8 cellular contexts compared by ENCODE assay signal in the genomic region with DNA sequence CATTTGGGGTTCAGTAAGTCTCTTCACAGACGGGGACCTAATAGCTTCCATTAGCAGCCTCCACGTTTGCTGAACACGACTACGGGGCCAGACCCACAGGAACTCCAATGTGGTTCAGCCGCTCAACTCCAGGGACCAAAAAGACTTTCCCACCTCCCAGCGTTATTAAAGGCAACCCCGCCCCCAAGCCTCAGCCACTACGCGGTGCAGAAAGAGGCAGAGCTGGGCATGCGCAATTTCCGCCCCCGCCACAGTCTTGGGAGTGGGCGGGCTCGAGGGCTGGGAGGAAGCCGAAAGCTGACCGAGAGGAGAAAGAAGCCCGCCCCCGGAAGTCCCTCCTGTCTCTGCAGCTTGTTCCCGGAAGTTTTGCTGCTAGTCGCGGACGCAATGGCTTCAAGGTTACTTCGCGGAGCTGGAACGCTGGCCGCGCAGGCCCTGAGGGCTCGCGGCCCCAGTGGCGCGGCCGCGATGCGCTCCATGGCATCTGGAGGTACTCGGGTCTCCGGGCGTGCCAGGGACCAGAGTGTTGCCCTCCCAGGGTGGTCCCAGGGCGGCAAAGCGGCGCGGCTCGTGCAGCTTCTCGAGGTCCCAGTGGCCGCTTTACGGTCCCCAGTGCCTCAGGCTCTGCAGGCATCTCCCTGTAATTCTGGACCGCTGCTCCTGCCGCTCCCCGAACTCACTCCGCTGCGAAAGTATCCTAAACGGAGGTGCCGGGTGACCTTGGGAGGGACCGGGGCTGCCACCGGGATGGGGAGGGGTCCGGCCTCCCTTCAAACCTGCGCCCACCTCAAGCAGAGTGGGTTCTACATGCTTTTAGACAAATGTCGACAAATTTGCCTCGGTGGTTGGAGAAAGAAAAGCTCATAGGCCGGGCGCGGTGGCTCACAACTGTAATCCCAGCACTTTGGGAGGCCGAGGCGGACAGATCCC. TPM values are rescaled to one million over a fixed set of nuclear protein-coding genes. Genes with fewer than 3 reads are reported as not detected.
DNase-seq lines count a peak whose midpoint lies in the region; TF ChIP-seq lines count a peak whose summit lies in the region.

A gene with protein sequence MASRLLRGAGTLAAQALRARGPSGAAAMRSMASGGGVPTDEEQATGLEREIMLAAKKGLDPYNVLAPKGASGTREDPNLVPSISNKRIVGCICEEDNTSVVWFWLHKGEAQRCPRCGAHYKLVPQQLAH (plus strand): TSS at position 363 of the 930 bp plus-strand sequence. CDS start 25 bp downstream, at position 388.

- DNase-seq in ELF-1 (ENCODE audit: low read depth, low spot score) (peak; percentile 99), H7 (peak; percentile 98), M059J (ENCODE audit: low read depth) (peak; percentile 96), SHP77 (lab: John Stamatoyannopoulos, UW) (peak; percentile 97 to 98), fibroblast of pulmonary artery (ENCODE audit: low read depth) (peak; percentile 97)
- peak; percentile 99 for DNase-seq in activated effector memory CD4-positive, alpha-beta T cell treated with Interleukin-2 at 50 U/mL for 16 hours

- H3K36me3 Mint-ChIP-seq in nephron (ENCODE audit: low read depth), result peaks cover 35% of the 10 kb centered on the region
- H3K36me3 Mint-ChIP-seq in stimulated activated naive CD8-positive, alpha-beta T cell treated with anti-CD3 and anti-CD28 coated beads, Interleukin-15, Interleukin-2, amounts not matched to agents 100 ng/mL and 50 ng/mL, for 24 hours (ENCODE audit: low read depth), result peaks cover 41% of the 10 kb centered on the region

- H3K36me3 ChIP-seq in H7 (replicated peaks; ENCODE audit: control insufficient read depth, insufficient read depth, low read length), result peaks cover 16% of the 10 kb centered on the region

- no peaks in the 10 kb centered on the region for H3K9me3 Mint-ChIP-seq in nephron
- no peaks in the 10 kb centered on the region for H3K9me3 Mint-ChIP-seq in stimulated activated naive CD8-positive, alpha-beta T cell treated with anti-CD3 and anti-CD28 coated beads, Interleukin-15, Interleukin-2, amounts not matched to agents 100 ng/mL and 50 ng/mL, for 24 hours

- peak within 1 kb of the TSS; percentile 97 for H3K4me3 ChIP-seq in H7 (ENCODE audit: insufficient read depth, low read depth, low read length)
- H3K4me3 ChIP-seq in fibroblast of pulmonary artery (replicated peaks; ENCODE audit: low read depth, low read length), result peak within 1 kb of the TSS; percentile 98

- peak within 1 kb of the TSS; percentile 90 to 96 (median 94) for H3K4me3 Mint-ChIP-seq in nephron
- peak within 1 kb of the TSS; percentile 90 for H3K4me3 Mint-ChIP-seq in stimulated activated naive CD8-positive, alpha-beta T cell treated with anti-CD3 and anti-CD28 coated beads, Interleukin-15, Interleukin-2, amounts not matched to agents 100 ng/mL and 50 ng/mL, for 24 hours

- H3K27me3 Mint-ChIP-seq in nephron (ENCODE audit: low read depth), result no peaks in the 10 kb centered on the region
- H3K27me3 Mint-ChIP-seq in stimulated activated naive CD8-positive, alpha-beta T cell treated with anti-CD3 and anti-CD28 coated beads, Interleukin-15, Interleukin-2, amounts not matched to agents 100 ng/mL and 50 ng/mL, for 24 hours, result no peaks in the 10 kb centered on the region

- H3K27me3 ChIP-seq in H7 (ENCODE audit: control insufficient read depth, insufficient read depth, low read length), result no peaks in the 10 kb centered on the region

- no peak for TF ChIP-seq CTCF in fibroblast of pulmonary artery (IDR thresholded peaks at IDR 0.05; ENCODE audit: low read length, missing control alignments)
- TF ChIP-seq CTCF in nephron (IDR thresholded peaks at IDR 0.05; ENCODE audit: unreplicated experiment in 3 of 3), result no peak

- peak within 1 kb of the TSS; percentile 96 to 99 (median 98) for H3K27ac Mint-ChIP-seq in nephron
- H3K27ac Mint-ChIP-seq in stimulated activated naive CD8-positive, alpha-beta T cell treated with anti-CD3 and anti-CD28 coated beads, Interleukin-15, Interleukin-2, amounts not matched to agents 100 ng/mL and 50 ng/mL, for 24 hours, result peak within 1 kb of the TSS; percentile 99

- H3K4me1 Mint-ChIP-seq in nephron, result peaks cover 13% of the 10 kb centered on the region
- H3K4me1 Mint-ChIP-seq in stimulated activated naive CD8-positive, alpha-beta T cell treated with anti-CD3 and anti-CD28 coated beads, Interleukin-15, Interleukin-2, amounts not matched to agents 100 ng/mL and 50 ng/mL, for 24 hours (ENCODE audit: low read depth), result peaks cover 20% of the 10 kb centered on the region

RNA-seq across cellular contexts. Expression of the gene that starts here (rescaled TPM):
- 312 and 347 TPM in 2 replicates for total RNA-seq in H7 (2014; rRNA removed; shearing (Covaris generic))
- total RNA-seq in M059J (2014; rRNA removed; shearing (Covaris generic)), result 433 and 603 TPM in 2 replicates

Comparison
In these comparisons a context has a peak if more than half of its experiments do, and no peak if none do; other contexts are left out.
1. Peak in every context shown above with its lines: DNase-seq and H3K4me3 ChIP-seq.